11 cellular contexts compared by ENCODE assay signal in genomic region chr4:2497931-2498330, GRCh38.
DNase-seq lines count a peak whose midpoint lies in the region; ATAC-seq and TF ChIP-seq lines count a peak whose summit lies in the region.
"Had no signal": no experiment of that assay in that cellular context is flagged by ENCODE, and none has a peak within 500 bp of the region (broad histone marks: within the 10 kb centered on the region; RNA-seq: fewer than 3 reads in every experiment).

No MANE protein-coding gene starts in this region.

- H3K27me3 ChIP-seq in GM06990 (replicated peaks; ENCODE audit: control insufficient read depth, insufficient read depth, low read length) (no peaks in the 10 kb centered on the region), OCI-LY3 (ENCODE audit: low read depth, low read length) (no peaks in the 10 kb centered on the region)
- H3K27me3 ChIP-seq: colonic mucosa, upper lobe of left lung had no signal

- peaks cover 73% of the 10 kb centered on the region for H4K20me1 ChIP-seq in OCI-LY3 (ENCODE audit: insufficient read depth, low read length)

- TF ChIP-seq CTCF in GM06990 (IDR thresholded peaks at IDR 0.05; ENCODE audit: insufficient read depth, low read length, poor library complexity, severe bottlenecking) (no peak), OCI-LY3 (IDR thresholded peaks at IDR 0.05; ENCODE audit: low read depth, low read length) (no peak)

- H2AFZ ChIP-seq in OCI-LY3 (ENCODE audit: low read depth, low read length): no peak overlapping the region

- ATAC-seq in GM19328 (IDR thresholded peaks at IDR 0.05; ENCODE audit: unreplicated experiment) (peak; percentile 85), HG02981 (IDR thresholded peaks at IDR 0.05; ENCODE audit: unreplicated experiment) (peak; percentile 94)

- H3K4me3 ChIP-seq in GM06990 (replicated peaks; ENCODE audit: low read depth, low read length) (no peak overlapping the region), OCI-LY3 (ENCODE audit: low read length) (no peak overlapping the region)
- H3K4me3 ChIP-seq: colonic mucosa, upper lobe of left lung had no signal

- peaks cover 63% of the 10 kb centered on the region for H3K79me2 ChIP-seq in OCI-LY3 (ENCODE audit: low read length)

- peaks cover 27% of the 10 kb centered on the region for H3K36me3 ChIP-seq in GM06990 (ENCODE audit: control insufficient read depth, insufficient read depth, low read length)
- H3K36me3 ChIP-seq in OCI-LY3 (replicated peaks; ENCODE audit: low read depth, low read length): peaks cover 49% of the 10 kb centered on the region

- H3K4me2 ChIP-seq in OCI-LY3 (ENCODE audit: low read length): peak overlapping the region; percentile 33; the same call in 1 of the 2 replicates

- DNase-seq in GM06990 (ENCODE audit: extremely low read depth, insufficient read length): peak; percentile 79
- no peak for DNase-seq in COLO829 (ENCODE audit: low spot score)
- no peak for DNase-seq in ecto neural progenitor cell (ENCODE audit: low spot score)
- DNase-seq in NCI-H2029 (lab: John Stamatoyannopoulos, UW): no peak
- no peak for DNase-seq in NCI-H1092 treated with DMSO at 0.1 percent for 48 hours (lab: John Stamatoyannopoulos, UW)
- DNase-seq: colonic mucosa had no signal

- H3K9me3 ChIP-seq in OCI-LY3 (ENCODE audit: insufficient read depth, low read length): no peaks in the 10 kb centered on the region
- H3K9me3 ChIP-seq: colonic mucosa, upper lobe of left lung had no signal

- H3K4me1 ChIP-seq in OCI-LY3 (ENCODE audit: low read length): peaks cover 32% of the 10 kb centered on the region
- H3K4me1 ChIP-seq: colonic mucosa had no signal

- H3K9ac ChIP-seq in OCI-LY3 (ENCODE audit: low read length): no peak overlapping the region

- peak overlapping the region; percentile 48 for H3K27ac ChIP-seq in OCI-LY3 (ENCODE audit: low read length)
- H3K27ac ChIP-seq: C4-2B, colonic mucosa, upper lobe of left lung had no signal
